In genomic region chr1:65148548-65149390, GRCh38 we compare ENCODE assay signal across 8 cellular contexts. TPM values are rescaled to one million over a fixed set of nuclear protein-coding genes. Genes with fewer than 3 reads are reported as not detected.
DNase-seq lines count a peak whose midpoint lies in the region; ATAC-seq and TF ChIP-seq lines count a peak whose summit lies in the region.

No MANE protein-coding gene starts in this region.

- H3K4me3 ChIP-seq in GM12864 (ENCODE audit: low read depth, low read length) (peak overlapping the region; percentile 89), fibroblast of lung (replicated peaks in 1 of 4; ENCODE audit: control extremely low read depth in 1 of 4, insufficient read depth in 1 of 4, low read depth in 3 of 4, low read length in 4 of 4) (peak overlapping the region; percentile 33 to 58 (median 46)), tibial artery (peak overlapping the region; percentile 69 to 94)

- H3K4me2 ChIP-seq in fibroblast of lung (ENCODE audit: extremely low read depth, insufficient read depth, low read length), result peak overlapping the region; percentile 51

- TF ChIP-seq CTCF in 22Rv1 (IDR thresholded peaks at IDR 0.05) (0 out of 2 replicates have a peak, but pooled peaks have one; percentile 8), GM12864 (IDR thresholded peaks at IDR 0.05; ENCODE audit: low read depth, low read length, missing control alignments) (no peak), fibroblast of lung (conservative IDR thresholded peaks at IDR 0.05 in 1 of 2, IDR thresholded peaks at IDR 0.05 in 1 of 2; ENCODE audit: low read depth in 1 of 2, low read length in 2 of 2) (no peak), natural killer cell (IDR thresholded peaks at IDR 0.05) (no peak), tibial artery (IDR thresholded peaks at IDR 0.05) (no peak)

- H3K27ac ChIP-seq in 22Rv1, result peak overlapping the region; percentile 73
- no peak overlapping the region for H3K27ac ChIP-seq in fibroblast of lung (ENCODE audit: insufficient read depth, low read length)
- peak overlapping the region; percentile 98 to 99 for H3K27ac ChIP-seq in tibial artery

- peaks cover 27% of the 10 kb centered on the region for H3K36me3 Mint-ChIP-seq in activated CD8-positive, alpha-beta memory T cell treated with anti-CD3 and anti-CD28 coated beads, Interleukin-2, amount 10 ng/mL, durations not matched to agents 7 days and 5 days
- no peaks in the 10 kb centered on the region for H3K36me3 Mint-ChIP-seq in natural killer cell

- H3K4me1 ChIP-seq in fibroblast of lung (ENCODE audit: control insufficient read depth, extremely low read depth, insufficient read depth, low read length) (no peaks in the 10 kb centered on the region), tibial artery (peaks cover 0 to 27% (median 18%) of the 10 kb centered on the region in 4 donors)

- peak overlapping the region; percentile 92 for H3K4me3 Mint-ChIP-seq in activated CD8-positive, alpha-beta memory T cell treated with anti-CD3 and anti-CD28 coated beads, Interleukin-2, amount 10 ng/mL, durations not matched to agents 7 days and 5 days
- peak overlapping the region; percentile 78 for H3K4me3 Mint-ChIP-seq in natural killer cell

- H3K27me3 Mint-ChIP-seq in activated CD8-positive, alpha-beta memory T cell treated with anti-CD3 and anti-CD28 coated beads, Interleukin-2, amount 10 ng/mL, durations not matched to agents 7 days and 5 days, result peaks cover 24% of the 10 kb centered on the region
- peaks cover 54 to 55% of the 10 kb centered on the region in 2 donors for H3K27me3 Mint-ChIP-seq in natural killer cell (ENCODE audit: low read depth in 2 of 2)

- H3K9me3 ChIP-seq in fibroblast of lung (ENCODE audit: control insufficient read depth, insufficient read depth, low read depth, low read length) (no peaks in the 10 kb centered on the region), tibial artery (no peaks in the 10 kb centered on the region)

- H3K27me3 ChIP-seq in fibroblast of lung (ENCODE audit: control insufficient read depth, insufficient read depth, low read length) (peaks cover 9% of the 10 kb centered on the region), tibial artery (no peaks in the 10 kb centered on the region)

- no peaks in the 10 kb centered on the region for H3K9me3 Mint-ChIP-seq in activated CD8-positive, alpha-beta memory T cell treated with anti-CD3 and anti-CD28 coated beads, Interleukin-2, amount 10 ng/mL, durations not matched to agents 7 days and 5 days (ENCODE audit: low read depth)
- H3K9me3 Mint-ChIP-seq in natural killer cell, result no peaks in the 10 kb centered on the region

- DNase-seq in GM12864 (ENCODE audit: low read depth) (no peak), NCI-H128 (lab: John Stamatoyannopoulos, UW; ENCODE audit: unreplicated experiment) (peak; percentile 39), fibroblast of lung (ENCODE audit: low read depth in 2 of 2) (peak; percentile 3 to 23), natural killer cell (no peak), tibial artery (peak; percentile 54 to 83)
- peak; percentile 81 for DNase-seq in activated CD8-positive, alpha-beta memory T cell treated with anti-CD3 and anti-CD28 coated beads, Interleukin-2, amount 10 ng/mL, durations not matched to agents 7 days and 5 days

- H3K36me3 ChIP-seq in fibroblast of lung (ENCODE audit: control insufficient read depth, insufficient read depth, low read length), result no peaks in the 10 kb centered on the region
- no peaks in the 10 kb centered on the region for H3K36me3 ChIP-seq in tibial artery

- intact Hi-C loops in natural killer cell (cut with micrococcal nuclease) (no loop called here), tibial artery (cut with DNase I; ENCODE audit: low total_unique reads) (loop anchor here (2.0 to 10.0 kb wide), 3 partner anchors 22 to 81 kb away; no protein-coding TSS in a partner anchor)

- H3K4me1 Mint-ChIP-seq in activated CD8-positive, alpha-beta memory T cell treated with anti-CD3 and anti-CD28 coated beads, Interleukin-2, amount 10 ng/mL, durations not matched to agents 7 days and 5 days, result peaks cover 38% of the 10 kb centered on the region
- H3K4me1 Mint-ChIP-seq in natural killer cell, result peaks cover 0 to 13% of the 10 kb centered on the region in 2 donors

- H3K27ac Mint-ChIP-seq in activated CD8-positive, alpha-beta memory T cell treated with anti-CD3 and anti-CD28 coated beads, Interleukin-2, amount 10 ng/mL, durations not matched to agents 7 days and 5 days, result peak overlapping the region; percentile 80
- no peak overlapping the region for H3K27ac Mint-ChIP-seq in natural killer cell

- H3K79me2 ChIP-seq in fibroblast of lung (ENCODE audit: control insufficient read depth, insufficient read depth, low read length), result no peaks in the 10 kb centered on the region

- CTCF ChIA-PET in activated CD8-positive, alpha-beta memory T cell treated with anti-CD3 and anti-CD28 coated beads, Interleukin-2, amount 10 ng/mL, durations not matched to agents 7 days and 5 days (lab: Charles Lee), result interaction anchor here (0.7 to 1.8 kb wide), 5 partner anchors 11 to 272 kb away, joined by 3 to 5 read pairs (median 3); partner anchors contain the start of genes LEPR and LEPROT

- no peaks in the 10 kb centered on the region for H4K20me1 ChIP-seq in fibroblast of lung (ENCODE audit: control insufficient read depth, extremely low read depth, insufficient read depth, low read length)

- peak overlapping the region; percentile 43 for H3K9ac ChIP-seq in fibroblast of lung (ENCODE audit: insufficient read depth, low read length)

- H2AFZ ChIP-seq in fibroblast of lung (ENCODE audit: low read length), result peak overlapping the region; percentile 57

- peak; percentile 44 for ATAC-seq in HG02763 (IDR thresholded peaks at IDR 0.05; ENCODE audit: unreplicated experiment)
- peak; percentile 68 for ATAC-seq in activated CD8-positive, alpha-beta memory T cell treated with anti-CD3 and anti-CD28 coated beads, Interleukin-2, amount 10 ng/mL, durations not matched to agents 7 days and 5 days
- ATAC-seq in natural killer cell, result peak in 1 of 3 donors; percentile 42

RNA-seq across cellular contexts. Expression of gene AK4, which starts 0.8 kb away (rescaled TPM):
- 10 to 100 TPM; 51.5 to 60.5 TPM for total RNA-seq in activated CD8-positive, alpha-beta memory T cell treated with anti-CD3 and anti-CD28 coated beads, Interleukin-2, amount 10 ng/mL, durations not matched to agents 7 days and 5 days
- total RNA-seq in fibroblast of lung (6.3 and 13.9 TPM in 2 replicates), natural killer cell (1 to 10 TPM in 1 of 3 donors, under 1 TPM in 2; 0.32 to 1.6 (median 0.75) TPM)
- polyA plus RNA-seq in fibroblast of lung, result 7.2 and 49.3 TPM in 2 replicates
- 4.6 and 19.0 TPM in 2 replicates for polyA plus RNA-seq in fibroblast of lung (2012)
- 1.8 and 25.3 TPM in 2 replicates for polyA minus RNA-seq in fibroblast of lung (ENCODE audit: low replicate concordance)

Comparison
In these comparisons a context has a peak if more than half of its experiments do, and no peak if none do; other contexts are left out.
1. DNase-seq: peak in NCI-H128 (single experiment), activated CD8-positive, alpha-beta memory T cell treated with anti-CD3 and anti-CD28 coated beads, Interleukin-2, amount 10 ng/mL, durations not matched to agents 7 days and 5 days (single experiment), fibroblast of lung (2 of 2) and tibial artery (2 of 2); none in GM12864 (single experiment) and natural killer cell (single experiment).
2. Peak in every context shown above with its lines, with median percentiles within 50 percentile points of each other: H3K4me3 ChIP-seq.